Comparison of ENCODE assay signal across 2 cellular contexts in genomic region chr2:74191596-74192380, GRCh38.
TF ChIP-seq lines count a peak whose summit lies in the region.

No MANE protein-coding gene starts in this region.

TF ChIP-seq in GM23338, 12 proteins besides CTCF, POLR2A, EP300 and RAD21:
- TF ChIP-seq EZH2 (IDR thresholded peaks at IDR 0.05; ENCODE audit: low read depth, unreplicated experiment) (no peak), CREB1 (CRISPR knock-in tag; IDR thresholded peaks at IDR 0.05; ENCODE audit: low read depth) (no peak)
TF ChIP-seq in GM23338: peak in this region for 0.

TF ChIP-seq in H1, 55 proteins besides CTCF, POLR2A, EP300 and RAD21:
- no peak for TF ChIP-seq CBX5 (IDR thresholded peaks at IDR 0.05; ENCODE audit: low read depth, low read length)
- no peak for TF ChIP-seq SAP30 (IDR thresholded peaks at IDR 0.05; ENCODE audit: insufficient read depth, insufficient replicate concordance, low read length)
- TF ChIP-seq CHD7 (IDR thresholded peaks at IDR 0.05; ENCODE audit: insufficient replicate concordance, low read length): no peak
- no peak for TF ChIP-seq JUND (IDR thresholded peaks at IDR 0.05; ENCODE audit: low read length)
- no peak for TF ChIP-seq SUZ12 (IDR thresholded peaks at IDR 0.05; ENCODE audit: low read length)
- no peak for TF ChIP-seq BACH1 (IDR thresholded peaks at IDR 0.05; ENCODE audit: low read length)
- no peak for TF ChIP-seq RXRA (IDR thresholded peaks at IDR 0.05; ENCODE audit: insufficient read depth, low read depth, low read length)
- no peak for TF ChIP-seq KDM1A (IDR thresholded peaks at IDR 0.05; ENCODE audit: borderline replicate concordance, low read length)
- TF ChIP-seq YY1 (IDR thresholded peaks at IDR 0.05; ENCODE audit: low read depth, low read length): no peak
- no peak for TF ChIP-seq TAF7 (optimal IDR thresholded peaks at IDR 0.05; ENCODE audit: borderline replicate concordance, low read depth, low read length)
- TF ChIP-seq USF2 (IDR thresholded peaks at IDR 0.05; ENCODE audit: low read length): no peak
- no peak for TF ChIP-seq MAX (IDR thresholded peaks at IDR 0.05)
- TF ChIP-seq MAFK (IDR thresholded peaks at IDR 0.05; ENCODE audit: low read depth, low read length): no peak
- no peak for TF ChIP-seq EZH2 (IDR thresholded peaks at IDR 0.05; ENCODE audit: low read depth, low read length, severe bottlenecking)
- TF ChIP-seq SP1 (IDR thresholded peaks at IDR 0.05; ENCODE audit: low read depth, low read length): no peak
- TF ChIP-seq SP2 (IDR thresholded peaks at IDR 0.05; ENCODE audit: low read length): no peak
- no peak for TF ChIP-seq POU5F1 (IDR thresholded peaks at IDR 0.05; ENCODE audit: low read depth, low read length)
- TF ChIP-seq TBP (IDR thresholded peaks at IDR 0.05; ENCODE audit: low read depth, low read length): no peak
- TF ChIP-seq NRF1 (IDR thresholded peaks at IDR 0.05; ENCODE audit: low read depth, low read length): no peak
TF ChIP-seq in H1: peak in this region for 0.
